Comparison of ENCODE assay signal across 11 cellular contexts in genomic region chr14:79842270-79842669, GRCh38.
DNase-seq lines count a peak whose midpoint lies in the region; ATAC-seq and TF ChIP-seq lines count a peak whose summit lies in the region.
"Had no signal": no experiment of that assay in that cellular context is flagged by ENCODE, and none has a peak within 500 bp of the region (broad histone marks: within the 10 kb centered on the region; RNA-seq: fewer than 3 reads in every experiment).

No MANE protein-coding gene starts in this region.

- no peaks in the 10 kb centered on the region for H3K36me3 Mint-ChIP-seq in activated T-cell treated with anti-CD3 and anti-CD28 coated beads, Interleukin-2, amount 50 U/mL, for 24 hours (ENCODE audit: low read depth)

- H3K4me1 Mint-ChIP-seq in activated T-cell treated with anti-CD3 and anti-CD28 coated beads, Interleukin-2, amount 50 U/mL, for 24 hours (ENCODE audit: low read depth): no peaks in the 10 kb centered on the region

- no peaks in the 10 kb centered on the region for H3K36me3 ChIP-seq in BE2C
- H3K36me3 ChIP-seq in prostate gland: no peaks in the 10 kb centered on the region
- H3K36me3 ChIP-seq: ovary had no signal

- H3K4me3 Mint-ChIP-seq in activated T-cell treated with anti-CD3 and anti-CD28 coated beads, Interleukin-2, amount 50 U/mL, for 24 hours: no peak overlapping the region

- H3K27ac Mint-ChIP-seq in activated T-cell treated with anti-CD3 and anti-CD28 coated beads, Interleukin-2, amount 50 U/mL, for 24 hours: no peak overlapping the region

- no peaks in the 10 kb centered on the region for H3K27me3 Mint-ChIP-seq in activated T-cell treated with anti-CD3 and anti-CD28 coated beads, Interleukin-2, amount 50 U/mL, for 24 hours

- H3K27ac ChIP-seq in prostate gland: no peak overlapping the region
- H3K27ac ChIP-seq: dorsolateral prefrontal cortex, ovary had no signal

- intact Hi-C loops in prostate gland (cut with DNase I): no loop called here

- no peak for TF ChIP-seq CTCF in BE2C (IDR thresholded peaks at IDR 0.05; ENCODE audit: low read depth, low read length)
- TF ChIP-seq CTCF in fibroblast of mammary gland (conservative IDR thresholded peaks at IDR 0.05; ENCODE audit: control insufficient read depth, insufficient read depth, low read depth, low read length): no peak
- no peak for TF ChIP-seq CTCF in prostate gland (IDR thresholded peaks at IDR 0.05)

- no peak for ATAC-seq in GM21723 (IDR thresholded peaks at IDR 0.05; ENCODE audit: unreplicated experiment)

- no peaks in the 10 kb centered on the region for H3K9me3 Mint-ChIP-seq in activated T-cell treated with anti-CD3 and anti-CD28 coated beads, Interleukin-2, amount 50 U/mL, for 24 hours

- H3K9me3 ChIP-seq in BE2C (no peaks in the 10 kb centered on the region), prostate gland (no peaks in the 10 kb centered on the region)
- H3K9me3 ChIP-seq: ovary had no signal

- H3K4me1 ChIP-seq in BE2C (peaks cover 7% of the 10 kb centered on the region), prostate gland (replicated peaks) (no peaks in the 10 kb centered on the region)

- 58% methylated on average over 3 of the region's 3 CpGs for WGBS in prostate gland

- no peak for TF ChIP-seq POLR2A in prostate gland (IDR thresholded peaks at IDR 0.05)

- no peaks in the 10 kb centered on the region for H3K27me3 ChIP-seq in BE2C
- H3K27me3 ChIP-seq in prostate gland (replicated peaks; ENCODE audit: insufficient read depth): no peaks in the 10 kb centered on the region
- H3K27me3 ChIP-seq: dorsolateral prefrontal cortex, ovary had no signal

- H3K4me3 ChIP-seq in BE2C (ENCODE audit: low read depth, low read length) (no peak overlapping the region), fibroblast of mammary gland (ENCODE audit: control insufficient read depth, low read depth, low read length) (no peak overlapping the region), prostate gland (no peak overlapping the region)
- H3K4me3 ChIP-seq: dorsolateral prefrontal cortex, ovary had no signal

- DNase-seq in BE2C (peak; percentile 48), NCI-H69 (lab: John Stamatoyannopoulos, UW) (peak; percentile 31), fibroblast of mammary gland (ENCODE audit: low read depth) (peak; percentile 91), myocyte (ENCODE audit: low read depth) (peak; percentile 50), prostate gland (ENCODE audit: low spot score) (no peak), activated gamma-delta T cell (lab: John Stamatoyannopoulos, UW) (no peak)
- DNase-seq in activated T-cell treated with anti-CD3 and anti-CD28 coated beads, Interleukin-2, amount 50 U/mL, for 24 hours: no peak
- DNase-seq: NCI-H1930 had no signal

Comparison
In these comparisons a context has a peak if more than half of its experiments do, and no peak if none do; other contexts are left out.
1. DNase-seq: peak in BE2C (single experiment), NCI-H69 (single experiment), fibroblast of mammary gland (single experiment) and myocyte (single experiment); none in prostate gland (single experiment), activated gamma-delta T cell (single experiment) and activated T-cell treated with anti-CD3 and anti-CD28 coated beads, Interleukin-2, amount 50 U/mL, for 24 hours (single experiment).